Comparison of ENCODE assay signal across 10 cellular contexts in genomic region chr4:75509592-75509991, GRCh38. TPM values are rescaled to one million over a fixed set of nuclear protein-coding genes. Genes with fewer than 3 reads are reported as not detected.
DNase-seq lines count a peak whose midpoint lies in the region; ATAC-seq, FAIRE-seq and TF ChIP-seq lines count a peak whose summit lies in the region.
"Not testable (repeated sequence)": the region's sequence is repeated elsewhere in the genome, so short reads cannot be mapped to it uniquely, and the experiment has no call there.
"Had no signal": no experiment of that assay in that cellular context is flagged by ENCODE, and none has a peak within 500 bp of the region (broad histone marks: within the 10 kb centered on the region; RNA-seq: fewer than 3 reads in every experiment).

No MANE protein-coding gene starts in this region.

- TF ChIP-seq EP300 in K562 (IDR thresholded peaks at IDR 0.05; ENCODE audit: low read length); neural cell (conservative IDR thresholded peaks at IDR 0.05; ENCODE audit: poor library complexity, severe bottlenecking): not testable (repeated sequence)

- peaks cover 50% of the 10 kb centered on the region for H3K4me1 ChIP-seq in CD4-positive, alpha-beta memory T cell (ENCODE audit: insufficient read depth, low read length)
- peaks cover 0 to 18% of the 10 kb centered on the region in 2 experiments; a peak in 4 of 5 replicates for H3K4me1 ChIP-seq in K562 (replicated peaks in 1 of 2; ENCODE audit: control insufficient read depth in 2 of 2, insufficient read depth in 2 of 2, low read length in 2 of 2)

- H3K4me3 Mint-ChIP-seq in CD4-positive, alpha-beta memory T cell: peak overlapping the region in 5 of 8 donors; percentile 12 to 64 (median 22)
- H3K4me3 Mint-ChIP-seq in T-helper 17 cell, memory B cell: not testable (repeated sequence)
- peak overlapping the region; percentile 19 for H3K4me3 Mint-ChIP-seq in activated naive CD4-positive, alpha-beta T cell treated with anti-CD3 and anti-CD28 coated beads for 36 hours

- H3K27me3 ChIP-seq in CD4-positive, alpha-beta memory T cell (ENCODE audit: insufficient read depth, low read length); K562 (ENCODE audit: control insufficient read depth in 2 of 2, insufficient read depth in 2 of 2, low read length in 2 of 2); neural cell (ENCODE audit: insufficient read depth, low read depth, low read length): not testable (repeated sequence)

- not testable (repeated sequence) for H3K4me3 ChIP-seq in CD4-positive, alpha-beta memory T cell (ENCODE audit: low read length in 2 of 2); K562
- H3K4me3 ChIP-seq in neural cell (ENCODE audit: low read length): peak overlapping the region; percentile 39

- not testable (repeated sequence) for H3F3A ChIP-seq in neural cell (ENCODE audit: insufficient read depth, low read length, poor library complexity, severe bottlenecking)

- not testable (repeated sequence) for BruUV-seq in K562 (replicated peaks; lab: Mats Ljungman, UMichigan)

- not testable (repeated sequence) for H2AFZ ChIP-seq in K562 (ENCODE audit: low read depth, low read length); neural cell (ENCODE audit: low read depth, low read length)

- not testable (repeated sequence) for H3K9ac ChIP-seq in K562 (ENCODE audit: insufficient read depth in 1 of 2, low read depth in 2 of 2, low read length in 2 of 2); neural cell (ENCODE audit: low read length)

- H3K27me3 Mint-ChIP-seq in CD4-positive, alpha-beta memory T cell; T-helper 17 cell; activated naive CD4-positive, alpha-beta T cell treated with anti-CD3 and anti-CD28 coated beads for 36 hours (ENCODE audit: low read depth); memory B cell: not testable (repeated sequence)

- not testable (repeated sequence) for H3K9me3 Mint-ChIP-seq in CD4-positive, alpha-beta memory T cell; activated naive CD4-positive, alpha-beta T cell treated with anti-CD3 and anti-CD28 coated beads for 36 hours; memory B cell

- not testable (repeated sequence) for FAIRE-seq in K562 (lab: Jason Lieb, UNC)

- TF ChIP-seq POLR2A in K562 (conservative IDR thresholded peaks at IDR 0.05): not testable (repeated sequence)

- H3K4me1 Mint-ChIP-seq in CD4-positive, alpha-beta memory T cell: peaks cover 18 to 38% (median 22%) of the 10 kb centered on the region in 4 donors
- H3K4me1 Mint-ChIP-seq in T-helper 17 cell (peaks cover 36% of the 10 kb centered on the region), memory B cell (peaks cover 26% of the 10 kb centered on the region)
- peaks cover 30% of the 10 kb centered on the region for H3K4me1 Mint-ChIP-seq in activated naive CD4-positive, alpha-beta T cell treated with anti-CD3 and anti-CD28 coated beads for 36 hours (ENCODE audit: low read depth)

- H3K9me1 ChIP-seq in K562 (ENCODE audit: control insufficient read depth, insufficient read depth, low read length): not testable (repeated sequence)

- H3K9me3 ChIP-seq in CD4-positive, alpha-beta memory T cell (ENCODE audit: control insufficient read depth in 1 of 2, low read length in 2 of 2); T-helper 17 cell (ENCODE audit: control insufficient read depth, low read length, poor library complexity, severe bottlenecking); K562 (replicated peaks; ENCODE audit: control insufficient read depth, insufficient read depth, low read depth, low read length); neural cell (ENCODE audit: low read length): not testable (repeated sequence)

- TF ChIP-seq RAD21 in K562 (CRISPR knock-in tag; conservative IDR thresholded peaks at IDR 0.05 in 1 of 2, IDR thresholded peaks at IDR 0.05 in 1 of 2); neural cell (conservative IDR thresholded peaks at IDR 0.05): not testable (repeated sequence)

- peaks cover 20% of the 10 kb centered on the region for H3K36me3 ChIP-seq in CD4-positive, alpha-beta memory T cell (ENCODE audit: insufficient read depth, low read length)
- H3K36me3 ChIP-seq in K562 (ENCODE audit: control insufficient read depth, insufficient read depth, low read length): peaks cover 48% of the 10 kb centered on the region; the same call in 2 of the 3 replicates
- not testable (repeated sequence) for H3K36me3 ChIP-seq in neural cell (ENCODE audit: insufficient read depth, low read length)

- in situ Hi-C loops in K562 (cut with MboI): not testable (repeated sequence)

- peaks cover 27 to 43% of the 10 kb centered on the region in 2 donors for H3K36me3 Mint-ChIP-seq in CD4-positive, alpha-beta memory T cell
- not testable (repeated sequence) for H3K36me3 Mint-ChIP-seq in T-helper 17 cell (ENCODE audit: low read depth)
- peaks cover 24% of the 10 kb centered on the region for H3K36me3 Mint-ChIP-seq in activated naive CD4-positive, alpha-beta T cell treated with anti-CD3 and anti-CD28 coated beads for 36 hours (ENCODE audit: low read depth)
- peaks cover 21% of the 10 kb centered on the region for H3K36me3 Mint-ChIP-seq in memory B cell

- POLR2A ChIA-PET in CD4-positive, alpha-beta memory T cell (lab: Charles Lee; ENCODE audit: partially characterized antibody); HEK293T (lab: Yijun Ruan, JAX): not testable (repeated sequence)
- POLR2A ChIA-PET in K562 (lab: Yijun Ruan, JAX): interaction anchor here (1.3 kb wide), 1 partner anchor 9 kb away, joined by 4 read pairs; no protein-coding TSS in a partner anchor

- CTCF ChIA-PET in CD4-positive, alpha-beta memory T cell (lab: Charles Lee; ENCODE audit: partially characterized antibody); HEK293T (lab: Yijun Ruan, JAX); activated naive CD4-positive, alpha-beta T cell treated with anti-CD3 and anti-CD28 coated beads for 36 hours (lab: Charles Lee); K562 (lab: Yijun Ruan, JAX; ENCODE audit: low intra/inter-chr PET ratio): not testable (repeated sequence)

- H3K79me2 ChIP-seq in K562 (ENCODE audit: control insufficient read depth, insufficient read depth, low read length): peaks cover 74% of the 10 kb centered on the region
- H3K79me2 ChIP-seq in neural cell (replicated peaks; ENCODE audit: insufficient read depth, low read length): peaks cover 55% of the 10 kb centered on the region

- not testable (repeated sequence) for ATAC-seq in T-helper 17 cell; K562; memory B cell (ENCODE audit: low read depth)

- not testable (repeated sequence) for H3K4me2 ChIP-seq in K562 (ENCODE audit: insufficient read depth, low read length); neural cell (ENCODE audit: low read length)

- not testable (repeated sequence) for DNase-seq in CD4-positive, alpha-beta memory T cell; HEK293T (ENCODE audit: extremely low spot score); T-helper 17 cell; activated naive CD4-positive, alpha-beta T cell treated with anti-CD3 and anti-CD28 coated beads for 36 hours; memory B cell (ENCODE audit: low spot score in 2 of 2)
- DNase-seq in K562 (ENCODE audit: extremely low read depth in 1 of 4, low spot score in 3 of 4): peak in 1 of 4 experiments; percentile 17

- intact Hi-C loops in CD4-positive, alpha-beta memory T cell (cut with micrococcal nuclease); activated naive CD4-positive, alpha-beta T cell treated with anti-CD3 and anti-CD28 coated beads for 36 hours (cut with micrococcal nuclease); K562 (cut with micrococcal nuclease): not testable (repeated sequence)

- not testable (repeated sequence) for H3K27ac ChIP-seq in CD4-positive, alpha-beta memory T cell (ENCODE audit: low read depth, low read length); K562 (ENCODE audit: extremely low read depth, low read depth, low read length); neural cell (ENCODE audit: low read length)

- not testable (repeated sequence) for H3K9me2 ChIP-seq in neural cell (ENCODE audit: insufficient read depth, low read length)

- H4K20me1 ChIP-seq in K562 (replicated peaks; ENCODE audit: control insufficient read depth, insufficient read depth, low read length): peaks cover 10% of the 10 kb centered on the region; the same call in 1 of the 2 replicates
- not testable (repeated sequence) for H4K20me1 ChIP-seq in neural cell (ENCODE audit: insufficient read depth)

- WGBS in K562 (ENCODE audit: insufficient coverage, low coverage, missing lambda C conversion rate): 37% methylated on average over 4 of the region's 4 CpGs

- not testable (repeated sequence) for TF ChIP-seq CTCF in K562 (IDR thresholded peaks at IDR 0.05 in 2 of 3, conservative IDR thresholded peaks at IDR 0.05 in 1 of 3; ENCODE audit: insufficient read depth in 2 of 3, low read depth in 1 of 3, low read length in 3 of 3); neural cell (IDR thresholded peaks at IDR 0.05; ENCODE audit: poor library complexity, severe bottlenecking)

- H3K27ac Mint-ChIP-seq in CD4-positive, alpha-beta memory T cell: peak overlapping the region in 6 of 7 donors; percentile 9 to 72 (median 46)
- H3K27ac Mint-ChIP-seq in T-helper 17 cell: peak overlapping the region; percentile 59
- H3K27ac Mint-ChIP-seq in activated naive CD4-positive, alpha-beta T cell treated with anti-CD3 and anti-CD28 coated beads for 36 hours: not testable (repeated sequence)
- peak overlapping the region; percentile 26 for H3K27ac Mint-ChIP-seq in memory B cell

RNA-seq across cellular contexts. Expression of gene RCHY1, which starts 4.6 kb away (rescaled TPM):
- total RNA-seq in CD4-positive, alpha-beta memory T cell: 10 to 100 TPM; 36.6 to 40.9 TPM
- polyA plus RNA-seq in CD4-positive, alpha-beta memory T cell: 10 to 100 TPM; 26.4 to 40.7 TPM
- total RNA-seq in T-helper 17 cell (10 to 100 TPM; 29.0 to 41.0 TPM), K562 (2014; rRNA removed) (33.1 and 36.7 TPM in 2 replicates), K562 (2014; rRNA removed; fragmentation: Illumina TruSeq; extraction: Trizol) (41.5 and 45.1 TPM in 2 replicates), K562 (2015; rRNA removed; fragmentation: Illumina TruSeq; extraction: Trizol) (24.8 and 27.3 TPM in 2 replicates), K562 (2021) (41.6 and 45.9 TPM in 2 replicates)
- total RNA-seq in activated naive CD4-positive, alpha-beta T cell treated with anti-CD3 and anti-CD28 coated beads for 36 hours: 10 to 100 TPM; 31.3 to 34.6 TPM
- 13.2 and 35.2 TPM in 2 replicates for total RNA-seq in K562 (2011; cell fraction: chromatin; rRNA removed; ENCODE audit: low replicate concordance)
- 4.5 and 8.4 TPM in 2 replicates for total RNA-seq in K562 (2011; cell fraction: nucleolus; rRNA removed)
- 18.8 and 26.3 TPM in 2 replicates for total RNA-seq in K562 (2011; cell fraction: nucleoplasm; rRNA removed)
- polyA plus RNA-seq in K562 (2011; rRNA removed) (48.6 and 84.0 TPM in 2 replicates), K562 (2014; fragmentation: Illumina TruSeq; extraction: Trizol) (52.2 and 56.6 TPM in 2 replicates), K562 (2014; fragmentation: Nextera tagmentation; extraction: Ambion mirVana) (10 to 100 TPM; 71.2 to 85.1 TPM), K562 (2014; rRNA removed) (37.3 and 38.2 TPM in 2 replicates), neural cell (58.8 and 70.6 TPM in 2 replicates)
- polyA plus RNA-seq in K562 (2011; cell fraction: cytosol; rRNA removed): 13.8 and 31.0 TPM in 2 replicates
- polyA plus RNA-seq in K562 (2011; cell fraction: nucleus; rRNA removed): 20.0 and 29.9 TPM in 2 replicates
- polyA plus RNA-seq in K562 (2012): 39.8 and 104 TPM in 2 replicates
- 73.0 and 104 TPM in 2 replicates for polyA minus RNA-seq in K562 (2011; rRNA and poly(A)+ RNA removed)
- polyA minus RNA-seq in K562 (2011; cell fraction: cytosol; rRNA and poly(A)+ RNA removed): 21.3 and 24.3 TPM in 2 replicates
- polyA minus RNA-seq in K562 (2011; cell fraction: nucleus; rRNA and poly(A)+ RNA removed): 19.4 and 26.2 TPM in 2 replicates
- 85.9 and 88.1 TPM in 2 replicates for polyA minus RNA-seq in neural cell

RNA-seq across cellular contexts. Expression of gene THAP6, which starts 4.7 kb away (rescaled TPM):
- total RNA-seq in CD4-positive, alpha-beta memory T cell: 10 to 100 TPM; 38.1 to 43.4 TPM
- 10 to 100 TPM; 12.9 to 13.6 TPM for polyA plus RNA-seq in CD4-positive, alpha-beta memory T cell
- total RNA-seq in T-helper 17 cell (10 to 100 TPM; 24.8 to 25.4 TPM), K562 (2014; rRNA removed) (8.9 and 12.0 TPM in 2 replicates), K562 (2014; rRNA removed; fragmentation: Illumina TruSeq; extraction: Trizol) (17.3 and 20.9 TPM in 2 replicates), K562 (2015; rRNA removed; fragmentation: Illumina TruSeq; extraction: Trizol) (14.6 and 15.4 TPM in 2 replicates), K562 (2021) (13.7 and 15.1 TPM in 2 replicates)
- total RNA-seq in activated naive CD4-positive, alpha-beta T cell treated with anti-CD3 and anti-CD28 coated beads for 36 hours: 10 to 100 TPM; 14.3 to 15.4 TPM
- 33.4 and 78.0 TPM in 2 replicates for total RNA-seq in K562 (2011; cell fraction: chromatin; rRNA removed; ENCODE audit: low replicate concordance)
- total RNA-seq in K562 (2011; cell fraction: nucleolus; rRNA removed): 19.3 and 24.9 TPM in 2 replicates
- 44.7 and 73.7 TPM in 2 replicates for total RNA-seq in K562 (2011; cell fraction: nucleoplasm; rRNA removed)
- polyA plus RNA-seq in K562 (2011; rRNA removed) (25.3 and 30.4 TPM in 2 replicates), K562 (2014; fragmentation: Illumina TruSeq; extraction: Trizol) (18.1 and 19.8 TPM in 2 replicates), K562 (2014; fragmentation: Nextera tagmentation; extraction: Ambion mirVana) (10 to 100 TPM; 16.3 to 20.1 TPM), K562 (2014; rRNA removed) (18.0 and 20.7 TPM in 2 replicates), neural cell (35.3 and 42.9 TPM in 2 replicates)
- 6.0 and 9.4 TPM in 2 replicates for polyA plus RNA-seq in K562 (2011; cell fraction: cytosol; rRNA removed)
- 41.4 and 43.1 TPM in 2 replicates for polyA plus RNA-seq in K562 (2011; cell fraction: nucleus; rRNA removed)
- polyA plus RNA-seq in K562 (2012): 7.6 and 16.7 TPM in 2 replicates
- 30.6 and 35.1 TPM in 2 replicates for polyA minus RNA-seq in K562 (2011; rRNA and poly(A)+ RNA removed)
- polyA minus RNA-seq in K562 (2011; cell fraction: cytosol; rRNA and poly(A)+ RNA removed): 7.3 and 9.7 TPM in 2 replicates
- 31.6 and 48.1 TPM in 2 replicates for polyA minus RNA-seq in K562 (2011; cell fraction: nucleus; rRNA and poly(A)+ RNA removed)
- 48.9 and 59.7 TPM in 2 replicates for polyA minus RNA-seq in neural cell

RNA-seq across cellular contexts. Expression of gene ODAPH, which starts 46.3 kb away (rescaled TPM):
- not detected for total RNA-seq in CD4-positive, alpha-beta memory T cell
- not detected for polyA plus RNA-seq in CD4-positive, alpha-beta memory T cell
- total RNA-seq in T-helper 17 cell (under 1 TPM in 1 of 2 donors, not detected in 1; 0.29 TPM), K562 (2014; rRNA removed) (not detected in 2 replicates), K562 (2014; rRNA removed; fragmentation: Illumina TruSeq; extraction: Trizol) (not detected in 2 replicates), K562 (2015; rRNA removed; fragmentation: Illumina TruSeq; extraction: Trizol) (not detected in 2 replicates), K562 (2021) (not detected in 2 replicates)
- not detected for total RNA-seq in activated naive CD4-positive, alpha-beta T cell treated with anti-CD3 and anti-CD28 coated beads for 36 hours
- total RNA-seq in K562 (2011; cell fraction: chromatin; rRNA removed; ENCODE audit: low replicate concordance): not detected in 2 replicates
- not detected in 2 replicates for total RNA-seq in K562 (2011; cell fraction: nucleolus; rRNA removed)
- not detected in 2 replicates for total RNA-seq in K562 (2011; cell fraction: nucleoplasm; rRNA removed)
- polyA plus RNA-seq in K562 (2011; rRNA removed) (not detected in 2 replicates), K562 (2014; fragmentation: Illumina TruSeq; extraction: Trizol) (not detected in 2 replicates), K562 (2014; fragmentation: Nextera tagmentation; extraction: Ambion mirVana) (not detected), K562 (2014; rRNA removed) (not detected in 2 replicates), neural cell (0.17 and 2.5 TPM in 2 replicates)
- 0.03 TPM in 1 of 2 replicates, not detected in the other for polyA plus RNA-seq in K562 (2011; cell fraction: cytosol; rRNA removed)
- polyA plus RNA-seq in K562 (2011; cell fraction: nucleus; rRNA removed): 0.20 TPM in 1 of 2 replicates, not detected in the other
- not detected in 2 replicates for polyA plus RNA-seq in K562 (2012)
- polyA minus RNA-seq in K562 (2011; rRNA and poly(A)+ RNA removed): not detected in 2 replicates
- polyA minus RNA-seq in K562 (2011; cell fraction: cytosol; rRNA and poly(A)+ RNA removed): not detected in 2 replicates
- not detected in 2 replicates for polyA minus RNA-seq in K562 (2011; cell fraction: nucleus; rRNA and poly(A)+ RNA removed)
- polyA minus RNA-seq in neural cell: 0.49 TPM in 1 of 2 replicates, not detected in the other
- total RNA-seq: A172, IMR-90 had no signal
- polyA plus RNA-seq: BJ, IMR-90 had no signal
